ENCODE assay signal across 8 cellular contexts in genomic region chr4:10457255-10457801, GRCh38. TPM values are rescaled to one million over a fixed set of nuclear protein-coding genes. Genes with fewer than 3 reads are reported as not detected.
DNase-seq lines count a peak whose midpoint lies in the region; FAIRE-seq and TF ChIP-seq lines count a peak whose summit lies in the region.

A gene with protein sequence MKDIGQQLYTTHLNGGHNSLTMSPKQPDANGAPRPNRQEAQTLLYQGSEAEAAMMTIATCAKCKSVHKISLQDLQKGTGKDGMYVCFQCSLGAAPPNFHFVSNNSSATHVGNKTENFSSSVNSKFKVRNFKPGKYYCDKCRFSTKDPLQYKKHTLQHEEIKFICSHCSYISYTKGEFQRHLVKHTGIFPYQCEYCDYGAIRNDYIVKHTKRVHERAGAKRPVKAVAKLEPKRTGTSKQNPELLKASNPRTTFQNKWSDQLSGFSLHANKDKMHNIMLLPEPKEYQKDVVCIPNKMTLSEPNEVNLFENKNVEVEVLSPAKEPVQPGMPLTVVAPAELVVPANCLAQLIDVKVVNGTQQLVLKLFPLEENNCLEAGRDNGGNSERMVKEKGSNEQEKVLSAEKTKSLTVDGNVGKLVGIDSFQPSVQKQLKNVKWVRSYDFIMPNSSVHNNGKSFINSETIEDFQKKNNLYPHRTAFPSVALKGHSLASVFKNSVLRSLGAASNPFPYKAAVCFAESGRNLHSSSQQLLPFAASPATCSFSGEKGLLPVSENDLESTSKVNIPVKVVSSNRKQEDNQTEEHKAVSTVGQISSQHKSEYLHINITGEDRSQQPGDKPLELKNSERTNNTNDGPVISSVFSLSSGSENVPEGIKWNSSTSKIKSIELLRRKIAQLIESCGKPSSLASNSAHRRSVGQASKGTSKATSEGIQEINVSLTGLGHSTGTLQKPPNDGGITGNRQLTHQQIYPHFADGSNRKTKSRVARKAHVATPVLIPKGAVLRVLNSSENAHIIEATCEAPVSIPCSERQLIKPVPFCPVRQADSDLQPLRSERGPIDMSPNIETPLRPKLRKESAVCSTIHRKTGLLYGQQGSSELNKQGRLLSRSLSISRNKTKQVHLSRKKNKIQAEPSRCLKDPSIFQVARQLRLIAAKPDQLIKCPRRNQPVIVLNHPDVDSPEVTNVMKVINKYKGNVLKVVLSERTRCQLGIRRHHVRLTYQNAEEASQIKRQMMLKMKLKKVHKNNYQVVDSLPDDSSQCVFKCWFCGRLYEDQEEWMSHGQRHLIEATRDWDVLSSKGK (minus strand): TSS chr4:10457426. CDS start chr4:10446328, 11,098 bp downstream.

- peaks cover 30% of the 10 kb centered on the region for H3K36me3 Mint-ChIP-seq in activated CD4-positive, alpha-beta T cell treated with anti-CD3 and anti-CD28 coated beads, Interleukin-2, amount 10 ng/mL, durations not matched to agents 7 days and 5 days (ENCODE audit: low read depth)

- peak within 1 kb of the TSS; percentile 88 for H3K27ac Mint-ChIP-seq in activated CD4-positive, alpha-beta T cell treated with anti-CD3 and anti-CD28 coated beads, Interleukin-2, amount 10 ng/mL, durations not matched to agents 7 days and 5 days

- peaks cover 4% of the 10 kb centered on the region for H3K9me3 Mint-ChIP-seq in activated CD4-positive, alpha-beta T cell treated with anti-CD3 and anti-CD28 coated beads, Interleukin-2, amount 10 ng/mL, durations not matched to agents 7 days and 5 days

- 16% methylated on average over 5 of the region's 60 CpGs; no CpG with 5 or more reads in 1 of the 2 donors for WGBS in lower leg skin, 2 donors

- TF ChIP-seq POLR2A in GM12891 (IDR thresholded peaks at IDR 0.05; ENCODE audit: low read depth, low read length) (no peak), lower leg skin (IDR thresholded peaks at IDR 0.05) (no peak)

- peak within 1 kb of the TSS; percentile 46 for H3K4me3 ChIP-seq in lower leg skin (ENCODE audit: low read depth, poor library complexity, severe bottlenecking)

- TF ChIP-seq CTCF in lower leg skin (IDR thresholded peaks at IDR 0.05): no peak

- CTCF ChIA-PET in activated CD4-positive, alpha-beta T cell treated with anti-CD3 and anti-CD28 coated beads, Interleukin-2, amount 10 ng/mL, durations not matched to agents 7 days and 5 days (lab: Charles Lee): interaction anchor here (1.0 to 1.5 kb wide), 5 partner anchors 35 to 340 kb away, joined by 3 to 4 read pairs (median 3); no protein-coding TSS in a partner anchor

- FAIRE-seq in GM12891 (lab: Jason Lieb, UNC): no peak

- H3K4me1 Mint-ChIP-seq in activated CD4-positive, alpha-beta T cell treated with anti-CD3 and anti-CD28 coated beads, Interleukin-2, amount 10 ng/mL, durations not matched to agents 7 days and 5 days: peaks cover 33% of the 10 kb centered on the region

- peak; percentile 82 for DNase-seq in GM12891 (ENCODE audit: insufficient read length, low spot score)
- DNase-seq in HCEC 1CT: peak; percentile 11
- peak; percentile 34 for DNase-seq in NCI-H1092 (lab: John Stamatoyannopoulos, UW)
- DNase-seq in activated CD4-positive, alpha-beta T cell treated with anti-CD3 and anti-CD28 coated beads, Interleukin-2, amount 10 ng/mL, durations not matched to agents 7 days and 5 days: peak; percentile 79
- peak; percentile 80 for DNase-seq in dermis blood vessel endothelial cell
- peak in 1 of 2 donors; percentile 87 for DNase-seq in lower leg skin (ENCODE audit: low spot score in 2 of 2)
- peak; percentile 74 for DNase-seq in stimulated activated CD4-positive, alpha-beta T cell treated with anti-CD3 and anti-CD28 coated beads, Interleukin-4, amount 100 ng/mL, for 24 hours
- no peak for DNase-seq in NCI-H1105 treated with DMSO at 0.1 percent for 48 hours (lab: John Stamatoyannopoulos, UW)

- POLR2A ChIA-PET in activated CD4-positive, alpha-beta T cell treated with anti-CD3 and anti-CD28 coated beads, Interleukin-2, amount 10 ng/mL, durations not matched to agents 7 days and 5 days (lab: Charles Lee): no interaction called here

- peak within 1 kb of the TSS; percentile 79 for H3K4me3 Mint-ChIP-seq in activated CD4-positive, alpha-beta T cell treated with anti-CD3 and anti-CD28 coated beads, Interleukin-2, amount 10 ng/mL, durations not matched to agents 7 days and 5 days

- H3K27me3 Mint-ChIP-seq in activated CD4-positive, alpha-beta T cell treated with anti-CD3 and anti-CD28 coated beads, Interleukin-2, amount 10 ng/mL, durations not matched to agents 7 days and 5 days: peaks cover 13% of the 10 kb centered on the region

- intact Hi-C loops in lower leg skin (cut with DNase I; ENCODE audit: low total_unique reads): no loop called here

TF ChIP-seq in GM12891, 5 proteins besides CTCF, POLR2A, EP300 and RAD21:
- TF ChIP-seq TAF1 (IDR thresholded peaks at IDR 0.05; ENCODE audit: low read depth, low read length): no peak
- no peak for TF ChIP-seq PAX5 (IDR thresholded peaks at IDR 0.05; ENCODE audit: insufficient read depth, low read length, severe bottlenecking)
- TF ChIP-seq POLR2AphosphoS5 (IDR thresholded peaks at IDR 0.05; ENCODE audit: low read depth, low read length): no peak
- TF ChIP-seq SPI1 (IDR thresholded peaks at IDR 0.05; ENCODE audit: low read depth, low read length): no peak
- TF ChIP-seq POU2F2 (IDR thresholded peaks at IDR 0.05; ENCODE audit: low read depth, low read length): no peak

RNA-seq across cellular contexts. Expression of the gene that starts here (rescaled TPM):
- 4.0 TPM for polyA plus RNA-seq in GM12891 (2012; ENCODE audit: low read depth, missing spikeins)
- total RNA-seq in activated CD4-positive, alpha-beta T cell treated with anti-CD3 and anti-CD28 coated beads, Interleukin-2, amount 10 ng/mL, durations not matched to agents 7 days and 5 days: 10 to 100 TPM; 16.9 to 19.6 TPM
- total RNA-seq in dermis blood vessel endothelial cell: 43.7 and 46.7 TPM in 2 replicates
- 10 to 100 TPM in 3 of 4 donors, 1 to 10 TPM in 1; 9.8 to 55.6 (median 26.4) TPM for total RNA-seq in lower leg skin
